Comparison of ENCODE assay signal across 9 cellular contexts in genomic region chr7:50783304-50783703, GRCh38. TPM values are rescaled to one million over a fixed set of nuclear protein-coding genes. Genes with fewer than 3 reads are reported as not detected.
DNase-seq lines count a peak whose midpoint lies in the region; ATAC-seq and TF ChIP-seq lines count a peak whose summit lies in the region.
"Had no signal": no experiment of that assay in that cellular context is flagged by ENCODE, and none has a peak within 500 bp of the region (broad histone marks: within the 10 kb centered on the region; RNA-seq: fewer than 3 reads in every experiment).

No MANE protein-coding gene starts in this region.

- no peaks in the 10 kb centered on the region for H3K4me1 ChIP-seq in ACC112 (ENCODE audit: control insufficient read depth, insufficient read depth, low read length, unreplicated experiment)
- H3K4me1 ChIP-seq in breast epithelium, result peaks cover 0 to 8% of the 10 kb centered on the region in 2 donors

- TF ChIP-seq POLR2A in breast epithelium (IDR thresholded peaks at IDR 0.05), result no peak

- no peak overlapping the region for H2AFZ ChIP-seq in ACC112 (ENCODE audit: low read length, unreplicated experiment)

- TF ChIP-seq CTCF in breast epithelium (IDR thresholded peaks at IDR 0.05), result no peak

- H3K36me3 Mint-ChIP-seq in naive thymus-derived CD8-positive, alpha-beta T cell, result no peaks in the 10 kb centered on the region

- no peak for ATAC-seq in naive thymus-derived CD8-positive, alpha-beta T cell
- no peak for ATAC-seq in GM18517 (IDR thresholded peaks at IDR 0.05; ENCODE audit: unreplicated experiment)
- ATAC-seq in HG02623 (IDR thresholded peaks at IDR 0.05; ENCODE audit: unreplicated experiment), result no peak

- H3K27ac ChIP-seq in ACC112 (ENCODE audit: low read depth, low read length) (no peak overlapping the region), breast epithelium (no peak overlapping the region)

- peaks cover 16 to 20% (median 17%) of the 10 kb centered on the region in 4 donors for H3K4me1 Mint-ChIP-seq in naive thymus-derived CD8-positive, alpha-beta T cell

- H3K27ac Mint-ChIP-seq in naive thymus-derived CD8-positive, alpha-beta T cell, result peak overlapping the region in 6 of 10 donors; percentile 0 to 89 (median 50)

- peaks cover 0 to 17% (median 2%) of the 10 kb centered on the region in 9 donors for H3K9me3 Mint-ChIP-seq in naive thymus-derived CD8-positive, alpha-beta T cell

- peaks cover 11 to 36% (median 24%) of the 10 kb centered on the region in 5 donors for H3K27me3 Mint-ChIP-seq in naive thymus-derived CD8-positive, alpha-beta T cell

- DNase-seq in H7 (no peak), breast epithelium (ENCODE audit: low spot score in 2 of 2) (no peak), NCI-H510A (lab: John Stamatoyannopoulos, UW) (no peak)
- DNase-seq in naive thymus-derived CD8-positive, alpha-beta T cell, result no peak
- no peak for DNase-seq in NK-92 treated with Interleukin-12 subunit alpha and Interleukin-12 subunit beta, amount 100 ng/mL, for 24 hours (lab: John Stamatoyannopoulos, UW)
- DNase-seq: activated CD8-positive, alpha-beta memory T cell treated with anti-CD3 and anti-CD28 coated beads, Interleukin-2, amount 50 U/mL, for 48 hours had no signal

- intact Hi-C loops in breast epithelium (cut with DNase I; ENCODE audit: low total_unique reads), result no loop called here

- H3K4me3 Mint-ChIP-seq in naive thymus-derived CD8-positive, alpha-beta T cell, result peak overlapping the region; percentile 57 to 90 (median 78)

- H3K79me2 ChIP-seq in ACC112 (ENCODE audit: control insufficient read depth, insufficient read depth, low read length, unreplicated experiment), result peaks cover 96% of the 10 kb centered on the region

- POLR2A ChIA-PET in naive thymus-derived CD8-positive, alpha-beta T cell (lab: Charles Lee), result no interaction called here

- H3K36me3 ChIP-seq in ACC112 (ENCODE audit: insufficient read depth, low read length), result peaks cover 2% of the 10 kb centered on the region; the same call in 1 of the 2 replicates
- H3K36me3 ChIP-seq in H7 (replicated peaks; ENCODE audit: control insufficient read depth, insufficient read depth, low read length), result peaks cover 2% of the 10 kb centered on the region; the same call in 1 of the 2 replicates
- H3K36me3 ChIP-seq in breast epithelium, result no peaks in the 10 kb centered on the region

- H3K9me3 ChIP-seq in breast epithelium, result peaks cover 0 to 5% of the 10 kb centered on the region in 2 donors

- H3K4me3 ChIP-seq in ACC112 (ENCODE audit: low read depth, low read length) (peak overlapping the region; percentile 76), H7 (ENCODE audit: insufficient read depth, low read depth, low read length) (peak overlapping the region; percentile 46; the same call in 1 of the 2 replicates), breast epithelium (peak overlapping the region in 2 of 3 donors; percentile 40 to 72)

- no peaks in the 10 kb centered on the region for H3K27me3 ChIP-seq in ACC112 (ENCODE audit: insufficient read depth, low read length)
- no peaks in the 10 kb centered on the region for H3K27me3 ChIP-seq in H7 (ENCODE audit: control insufficient read depth, insufficient read depth, low read length)
- H3K27me3 ChIP-seq in breast epithelium, result no peaks in the 10 kb centered on the region

RNA-seq across cellular contexts. Expression of gene GRB10, which starts 0.6 kb away (rescaled TPM):
- total RNA-seq in H7 (2014; rRNA removed; shearing (Covaris generic)), result 92.9 and 110 TPM in 2 replicates
- 10 to 100 TPM; 56.8 to 71.1 (median 61.2) TPM for total RNA-seq in breast epithelium
- 1 to 10 TPM in 1 of 2 experiments, under 1 TPM in 1; 0.62 to 1.0 TPM for total RNA-seq in naive thymus-derived CD8-positive, alpha-beta T cell
- polyA plus RNA-seq in naive thymus-derived CD8-positive, alpha-beta T cell, result 1 to 10 TPM in 2 of 3 donors, under 1 TPM in 1; 0.47 to 2.9 (median 2.0) TPM

Comparison
In these comparisons a context has a peak if more than half of its experiments do, and no peak if none do; other contexts are left out.
1. RNA of gene GRB10, which starts 0.6 kb away (total RNA-seq): 92.9 to 110 TPM in H7 and 56.8 to 71.1 TPM in breast epithelium; 0.62 to 1.0 TPM in naive thymus-derived CD8-positive, alpha-beta T cell; every median in the first group is over 10 times any median in the second.
2. Peak in every context shown above with its lines, with median percentiles within 50 percentile points of each other: H3K4me3 ChIP-seq.